In genomic region chr4:768995-769394, GRCh38 we compare ENCODE assay signal across 18 cellular contexts. TPM values are rescaled to one million over a fixed set of nuclear protein-coding genes. Genes with fewer than 3 reads are reported as not detected.
DNase-seq lines count a peak whose midpoint lies in the region; ATAC-seq and TF ChIP-seq lines count a peak whose summit lies in the region.
"Had no signal": no experiment of that assay in that cellular context is flagged by ENCODE, and none has a peak within 500 bp of the region (broad histone marks: within the 10 kb centered on the region; RNA-seq: fewer than 3 reads in every experiment).

No MANE protein-coding gene starts in this region.

- H3K36me3 ChIP-seq in SK-N-MC (ENCODE audit: insufficient read depth, low read length), result peaks cover 63% of the 10 kb centered on the region
- H3K36me3 ChIP-seq in osteoblast (ENCODE audit: insufficient read depth, low read length), result peaks cover 68% of the 10 kb centered on the region

- no peak for ATAC-seq in GM19395 (IDR thresholded peaks at IDR 0.05; ENCODE audit: unreplicated experiment)
- no peak for ATAC-seq in HG02973 (IDR thresholded peaks at IDR 0.05; ENCODE audit: unreplicated experiment)
- ATAC-seq: PC-3 had no signal

- H4K20me1 ChIP-seq in osteoblast (ENCODE audit: insufficient read depth, low read length), result peaks cover 75% of the 10 kb centered on the region

- H3K4me1 ChIP-seq in osteoblast (ENCODE audit: insufficient read depth, low read length), result peaks cover 17% of the 10 kb centered on the region

- no peak for TF ChIP-seq CTCF in 22Rv1 (IDR thresholded peaks at IDR 0.05)
- no peak for TF ChIP-seq CTCF in osteoblast (IDR thresholded peaks at IDR 0.05; ENCODE audit: extremely low read depth, low read depth, low read length)

- H3K9me3 ChIP-seq in SK-N-MC (ENCODE audit: low read depth, low read length) (no peaks in the 10 kb centered on the region), osteoblast (ENCODE audit: low read depth, low read length) (no peaks in the 10 kb centered on the region)

- no peaks in the 10 kb centered on the region for H3K27me3 ChIP-seq in osteoblast (ENCODE audit: insufficient read depth, low read length)

- H3K27ac ChIP-seq in 22Rv1, result peak overlapping the region; percentile 40; the same call in 1 of the 2 replicates
- peak overlapping the region; percentile 14; the same call in 1 of the 2 replicates for H3K27ac ChIP-seq in SK-N-MC
- no peak overlapping the region for H3K27ac ChIP-seq in osteoblast (ENCODE audit: low read depth, low read length)

- H3K4me3 ChIP-seq in SK-N-MC (no peak overlapping the region), osteoblast (ENCODE audit: insufficient read depth, low read length) (no peak overlapping the region)

- DNase-seq in SK-N-MC (ENCODE audit: low read depth, low spot score) (no peak), foreskin melanocyte (peak; percentile 61), osteoblast (ENCODE audit: insufficient read length, low spot score, missing footprints) (peak; percentile 41), NCI-H146 (lab: John Stamatoyannopoulos, UW) (no peak)
- DNase-seq: ACHN; CD4-positive, CD25-positive, alpha-beta regulatory T cell; DMS79 treated with DMSO at 0.1 percent for 48 hours; Karpas-422; MM.1S; NCI-H1105 treated with DMSO at 0.1 percent for 48 hours; NCI-H1930; NCI-H2171; NCI-H446 treated with DMSO at 0.1 percent for 48 hours; NCI-H748 treated with DMSO at 0.1 percent for 48 hours; PC-3 had no signal

- H3K9ac ChIP-seq in SK-N-MC (ENCODE audit: insufficient read length), result no peak overlapping the region

- peaks cover 77% of the 10 kb centered on the region for H3K79me2 ChIP-seq in osteoblast (ENCODE audit: insufficient read depth, low read length)

- no peak overlapping the region for H3K4me2 ChIP-seq in osteoblast (ENCODE audit: insufficient read depth, low read length)

- no peak overlapping the region for H2AFZ ChIP-seq in osteoblast (ENCODE audit: low read length)

RNA-seq across cellular contexts. Expression of gene CPLX1, which starts 56.9 kb away (rescaled TPM):
- not detected in 2 replicates for total RNA-seq in osteoblast

Comparison
In these comparisons a context has a peak if more than half of its experiments do, and no peak if none do; other contexts are left out.
1. DNase-seq: peak in foreskin melanocyte (single experiment) and osteoblast (single experiment); none in SK-N-MC (single experiment) and NCI-H146 (single experiment).